ENCODE assay signal across 31 cellular contexts in the genomic region with DNA sequence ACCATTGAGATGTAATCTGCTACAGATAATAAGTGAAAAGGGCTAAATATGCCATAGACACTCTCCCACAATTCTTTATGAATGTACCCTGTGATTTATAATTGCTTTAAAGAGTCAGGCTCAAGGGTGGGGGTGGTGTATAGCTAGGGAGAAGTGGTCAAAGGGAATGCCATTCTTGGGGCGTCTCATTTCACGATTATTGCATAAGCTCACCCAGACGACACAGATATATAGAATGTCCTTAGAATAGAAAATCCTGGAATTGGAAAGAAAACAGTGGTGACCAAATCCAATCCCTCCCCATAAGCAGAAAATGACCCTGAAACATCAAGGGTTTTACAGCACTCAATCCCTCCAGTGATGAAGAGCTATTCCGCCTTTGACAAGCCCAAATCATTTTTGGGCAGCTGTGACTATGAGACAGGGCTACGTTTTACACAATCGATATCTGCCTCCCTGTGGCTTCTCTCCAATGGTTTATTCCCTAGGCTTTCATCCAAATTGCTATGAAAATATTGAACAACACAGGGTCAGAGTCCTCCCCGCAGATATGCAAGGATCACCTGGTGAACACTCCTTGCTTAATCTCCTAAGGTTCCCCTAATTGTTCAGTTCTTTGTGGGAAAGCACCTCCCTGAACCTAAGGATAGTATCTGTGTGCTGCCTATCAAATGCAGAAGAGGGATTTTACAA.
DNase-seq lines count a peak whose midpoint lies in the region; ATAC-seq, FAIRE-seq and TF ChIP-seq lines count a peak whose summit lies in the region.
"Had no signal": no experiment of that assay in that cellular context is flagged by ENCODE, and none has a peak within 500 bp of the region (broad histone marks: within the 10 kb centered on the region; RNA-seq: fewer than 3 reads in every experiment).

No MANE protein-coding gene starts in this region.

- CTCF ChIA-PET in HepG2 (lab: Yijun Ruan, JAX; ENCODE audit: low intra/inter-chr PET ratio, low total read pairs) = no interaction called here

- TF ChIP-seq POLR2A in HepG2 (IDR thresholded peaks at IDR 0.05; ENCODE audit: insufficient read depth in 1 of 2, low read depth in 2 of 2, low read length in 2 of 2) = no peak
- no peak for TF ChIP-seq POLR2A in lower leg skin (IDR thresholded peaks at IDR 0.05)

- no peak for ATAC-seq in HepG2
- peak; percentile 97 for ATAC-seq in left colon
- ATAC-seq in natural killer cell treated with Interleukin-12 subunit alpha and Interleukin-12 subunit beta and Interleukin-15 and Interleukin-18, amount 100 ng/mL, for 72 hours = no peak
- ATAC-seq: activated CD8-positive, alpha-beta T cell treated with anti-CD3 and anti-CD28 coated beads, Interleukin-2, amount 10 ng/mL, durations not matched to agents 7 days and 5 days; activated naive CD8-positive, alpha-beta T cell treated with anti-CD3 and anti-CD28 coated beads, Interleukin-2, amount 50 U/mL, for 24 hours; left lung had no signal

- TF ChIP-seq RAD21 in liver (IDR thresholded peaks at IDR 0.05) (peak; percentile 2 to 24), HepG2 (CRISPR knock-in tag; IDR thresholded peaks at IDR 0.05) (no peak)

- H3K9me3 ChIP-seq in liver (ENCODE audit: control insufficient read depth in 4 of 4, low read length in 3 of 4) = no peaks in the 10 kb centered on the region
- H3K9me3 ChIP-seq in HepG2 (ENCODE audit: low read length) = no peaks in the 10 kb centered on the region
- H3K9me3 ChIP-seq: left lung, right atrium auricular region, SK-N-SH, spleen, tibial artery had no signal

- H3K36me3 ChIP-seq in liver (ENCODE audit: control insufficient read depth in 4 of 4, insufficient read depth in 3 of 4, low read depth in 1 of 4, low read length in 3 of 4) = no peaks in the 10 kb centered on the region
- H3K36me3 ChIP-seq in HepG2 (replicated peaks in 1 of 2; ENCODE audit: control insufficient read depth in 1 of 2, insufficient read depth in 2 of 2, low read length in 2 of 2) = no peaks in the 10 kb centered on the region
- H3K36me3 ChIP-seq: left lung, right atrium auricular region, spleen, tibial artery had no signal

- H3K9me3 Mint-ChIP-seq in natural killer cell treated with Interleukin-12 subunit alpha and Interleukin-12 subunit beta and Interleukin-15 and Interleukin-18, amount 100 ng/mL, for 72 hours = peaks cover 16% of the 10 kb centered on the region
- H3K9me3 Mint-ChIP-seq: activated naive CD8-positive, alpha-beta T cell treated with anti-CD3 and anti-CD28 coated beads, Interleukin-2, amount 50 U/mL, for 24 hours; nephron progenitor cell had no signal

- no peak overlapping the region for H2AFZ ChIP-seq in HepG2 (ENCODE audit: low read length)
- H2AFZ ChIP-seq: parathyroid adenoma had no signal

- TF ChIP-seq CTCF in liver (IDR thresholded peaks at IDR 0.05; ENCODE audit: low read depth, low read length, missing input control) (no peak), HepG2 (CRISPR knock-in tag; IDR thresholded peaks at IDR 0.05) (no peak), lower leg skin (IDR thresholded peaks at IDR 0.05) (no peak)

- H3K9ac ChIP-seq in liver (ENCODE audit: low read depth in 1 of 2, low read length in 2 of 2) = no peak overlapping the region
- H3K9ac ChIP-seq in HepG2 (ENCODE audit: insufficient read depth, low read depth, low read length) = no peak overlapping the region
- H3K9ac ChIP-seq: parathyroid adenoma, SK-N-SH had no signal

- H3K4me1 ChIP-seq in liver (ENCODE audit: control insufficient read depth in 4 of 4, insufficient read depth in 4 of 4, low read length in 3 of 4) (peaks cover 1 to 8% (median 3%) of the 10 kb centered on the region in 4 donors), HepG2 (ENCODE audit: insufficient read depth, low read length) (no peaks in the 10 kb centered on the region)
- H3K4me1 ChIP-seq: left lung, parathyroid adenoma, right atrium auricular region, spleen, tibial artery had no signal

- H3K27ac ChIP-seq in liver (ENCODE audit: low read depth in 1 of 2, low read length in 2 of 2) (no peak overlapping the region), HepG2 (ENCODE audit: extremely low read length, insufficient read depth, low read length) (no peak overlapping the region)
- H3K27ac ChIP-seq: left lung, parathyroid adenoma, right atrium auricular region, spleen, tibial artery had no signal

- intact Hi-C loops in HepG2 (cut with micrococcal nuclease; ENCODE audit: unreplicated experiment) = no loop called here
- intact Hi-C loops in left colon (cut with DNase I, micrococcal nuclease) = no loop called here
- intact Hi-C loops in lower leg skin (cut with DNase I; ENCODE audit: low total_unique reads) = no loop called here

- H3K4me3 ChIP-seq in liver (ENCODE audit: low read depth in 1 of 3, low read length in 3 of 3) (no peak overlapping the region), HepG2 (replicated peaks in 1 of 3; ENCODE audit: insufficient read depth in 1 of 3, low read depth in 2 of 3, low read length in 3 of 3) (no peak overlapping the region), lower leg skin (ENCODE audit: low read depth, poor library complexity, severe bottlenecking) (no peak overlapping the region)
- H3K4me3 ChIP-seq: left lung, right atrium auricular region, spleen, tibial artery had no signal

- no peak for DNase-seq in HepG2 (ENCODE audit: low spot score)
- peak; percentile 99 for DNase-seq in NCI-H748 (lab: John Stamatoyannopoulos, UW; ENCODE audit: unreplicated experiment)
- peak; percentile 11 to 36 for DNase-seq in left colon
- DNase-seq in glomerular visceral epithelial cell (ENCODE audit: extremely low spot score) = no peak
- DNase-seq in natural killer cell treated with Interleukin-12 subunit alpha and Interleukin-12 subunit beta and Interleukin-15 and Interleukin-18, amount 100 ng/mL, for 72 hours (ENCODE audit: low spot score) = no peak
- no peak for DNase-seq in NCI-H1105 (lab: John Stamatoyannopoulos, UW)
- DNase-seq in lower leg skin (ENCODE audit: low spot score in 2 of 2) = no peak
- DNase-seq: activated CD4-positive, alpha-beta T cell treated with anti-CD3 and anti-CD28 coated beads for 1 hour; activated CD8-positive, alpha-beta T cell treated with anti-CD3 and anti-CD28 coated beads, Interleukin-2, amount 10 ng/mL, durations not matched to agents 7 days and 5 days; activated gamma-delta T cell; activated naive CD8-positive, alpha-beta T cell treated with anti-CD3 and anti-CD28 coated beads, Interleukin-2, amount 50 U/mL, for 24 hours; CD4-positive, alpha-beta T cell; DMS 273 treated with DMSO at 0.1 percent for 48 hours; hypothalamus; immature natural killer cell; Kasumi-1; left lung; midbrain; NCI-H774; nephron progenitor cell; OCI-M1; SK-N-SH; spleen; tibial artery had no signal

- TF ChIP-seq EP300 in HepG2 (IDR thresholded peaks at IDR 0.05; ENCODE audit: low read depth in 2 of 2, low read length in 2 of 2) = no peak
- no peak for TF ChIP-seq EP300 in HepG2 (CRISPR knock-in tag; IDR thresholded peaks at IDR 0.05; ENCODE audit: borderline replicate concordance)

- H4K20me1 ChIP-seq in HepG2 (ENCODE audit: insufficient read depth, low read length) = no peaks in the 10 kb centered on the region

- H3K79me2 ChIP-seq in HepG2 (ENCODE audit: insufficient read depth, low read length) = no peaks in the 10 kb centered on the region
- H3K79me2 ChIP-seq: parathyroid adenoma had no signal

- 33% methylated on average over 7 of the region's 7 CpGs for whole genome bisulfite sequencing in liver
- WGBS in HepG2 (ENCODE audit: low lambda C conversion rate) = 0% methylated on average over 6 of the region's 7 CpGs
- WGBS in lower leg skin, 2 donors = 54 to 57% methylated on average over 7 of the region's 7 CpGs

- H3K4me2 ChIP-seq in HepG2 (ENCODE audit: low read depth, low read length) = no peak overlapping the region
- H3K4me2 ChIP-seq: SK-N-SH had no signal

- no peak overlapping the region for H3K27ac Mint-ChIP-seq in natural killer cell treated with Interleukin-12 subunit alpha and Interleukin-12 subunit beta and Interleukin-15 and Interleukin-18, amount 100 ng/mL, for 72 hours
- H3K27ac Mint-ChIP-seq: activated CD8-positive, alpha-beta T cell treated with anti-CD3 and anti-CD28 coated beads, Interleukin-2, amount 10 ng/mL, durations not matched to agents 7 days and 5 days; activated naive CD8-positive, alpha-beta T cell treated with anti-CD3 and anti-CD28 coated beads, Interleukin-2, amount 50 U/mL, for 24 hours; CD4-positive, alpha-beta T cell; immature natural killer cell; nephron progenitor cell; T-helper 1 cell treated with Interleukin-12 subunit alpha and Interleukin-12 subunit beta and Interleukin-4 antibody, amounts not matched to agents 30 μg/mL and 1 μg/mL, for 36 hours had no signal

- H3K27me3 ChIP-seq in liver (ENCODE audit: control insufficient read depth in 4 of 4, insufficient read depth in 4 of 4, low read length in 3 of 4) = no peaks in the 10 kb centered on the region
- H3K27me3 ChIP-seq in HepG2 (ENCODE audit: control insufficient read depth in 1 of 2, insufficient read depth in 2 of 2, low read length in 2 of 2) = no peaks in the 10 kb centered on the region
- H3K27me3 ChIP-seq: left lung, right atrium auricular region, spleen, tibial artery had no signal

- POLR2A ChIA-PET in HepG2 (lab: Yijun Ruan, JAX) = no interaction called here

- H3K27me3 Mint-ChIP-seq in natural killer cell treated with Interleukin-12 subunit alpha and Interleukin-12 subunit beta and Interleukin-15 and Interleukin-18, amount 100 ng/mL, for 72 hours = no peaks in the 10 kb centered on the region
- H3K27me3 Mint-ChIP-seq: activated naive CD8-positive, alpha-beta T cell treated with anti-CD3 and anti-CD28 coated beads, Interleukin-2, amount 50 U/mL, for 24 hours; CD4-positive, alpha-beta T cell had no signal

- BruUV-seq in HepG2 (replicated peaks; lab: Mats Ljungman, UMichigan) = no TSS peak

- H3K4me3 Mint-ChIP-seq in natural killer cell treated with Interleukin-12 subunit alpha and Interleukin-12 subunit beta and Interleukin-15 and Interleukin-18, amount 100 ng/mL, for 72 hours = no peak overlapping the region
- H3K4me3 Mint-ChIP-seq: activated CD8-positive, alpha-beta T cell treated with anti-CD3 and anti-CD28 coated beads, Interleukin-2, amount 10 ng/mL, durations not matched to agents 7 days and 5 days; activated naive CD8-positive, alpha-beta T cell treated with anti-CD3 and anti-CD28 coated beads, Interleukin-2, amount 50 U/mL, for 24 hours; CD4-positive, alpha-beta T cell; immature natural killer cell; nephron progenitor cell; T-helper 1 cell treated with Interleukin-12 subunit alpha and Interleukin-12 subunit beta and Interleukin-4 antibody, amounts not matched to agents 30 μg/mL and 1 μg/mL, for 36 hours had no signal

- no peaks in the 10 kb centered on the region for H3K36me3 Mint-ChIP-seq in natural killer cell treated with Interleukin-12 subunit alpha and Interleukin-12 subunit beta and Interleukin-15 and Interleukin-18, amount 100 ng/mL, for 72 hours
- H3K36me3 Mint-ChIP-seq: immature natural killer cell had no signal

- in situ Hi-C loops in HepG2 (cut with HindIII; ENCODE audit: extremely low pct_ligation_motif_present, low pct_unique_long_range_greater_than_20kb) = no loop called here

- H3K4me1 Mint-ChIP-seq in natural killer cell treated with Interleukin-12 subunit alpha and Interleukin-12 subunit beta and Interleukin-15 and Interleukin-18, amount 100 ng/mL, for 72 hours (ENCODE audit: low read depth in 2 of 2) = no peaks in the 10 kb centered on the region
- H3K4me1 Mint-ChIP-seq: activated naive CD8-positive, alpha-beta T cell treated with anti-CD3 and anti-CD28 coated beads, Interleukin-2, amount 50 U/mL, for 24 hours; immature natural killer cell had no signal

- no peak for FAIRE-seq in HepG2 (lab: Jason Lieb, UNC)
- FAIRE-seq: A204.1, endothelial cell of umbilical vein, GM12892 had no signal

Comparison
In these comparisons a context has a peak if more than half of its experiments do, and no peak if none do; other contexts are left out.
1. DNase-seq: peak in NCI-H748 (single experiment) and left colon (2 of 2); none in HepG2 (single experiment), glomerular visceral epithelial cell (single experiment), natural killer cell treated with Interleukin-12 subunit alpha and Interleukin-12 subunit beta and Interleukin-15 and Interleukin-18, amount 100 ng/mL, for 72 hours (single experiment), NCI-H1105 (single experiment) and lower leg skin (0 of 2).